8 cellular contexts compared by ENCODE assay signal in the genomic region with DNA sequence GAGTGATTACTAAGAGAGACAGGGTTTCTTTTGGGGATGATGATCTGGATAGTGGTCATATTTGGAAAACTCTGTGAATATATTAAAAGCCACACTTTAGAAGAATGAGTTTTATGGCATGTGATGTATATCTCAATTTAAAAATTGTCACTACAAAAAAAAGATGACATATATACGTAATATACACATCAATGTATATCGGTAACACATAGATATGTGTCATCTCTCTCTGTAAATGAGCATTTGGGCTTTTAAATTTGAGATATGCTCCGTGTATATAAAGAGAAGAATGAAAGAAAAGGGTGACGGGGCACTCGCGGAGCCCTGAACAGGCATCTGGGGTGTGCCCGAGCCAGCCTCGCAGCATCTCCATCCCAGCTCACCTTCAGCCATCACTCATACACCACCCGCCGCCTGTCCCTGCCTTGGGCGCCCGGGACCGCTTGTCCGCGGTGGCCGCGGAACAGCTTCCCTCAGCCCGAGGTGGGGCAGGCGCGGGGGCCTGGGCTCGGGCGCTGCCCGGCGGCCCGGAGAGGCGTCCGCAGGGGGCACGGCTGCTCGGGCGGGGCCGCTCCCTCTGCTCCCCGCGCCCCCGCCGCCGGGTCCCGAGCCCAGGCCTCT. TPM values are rescaled to one million over a fixed set of nuclear protein-coding genes. Genes with fewer than 3 reads are reported as not detected.
DNase-seq lines count a peak whose midpoint lies in the region; ATAC-seq and TF ChIP-seq lines count a peak whose summit lies in the region.

No MANE protein-coding gene starts in this region.

- no peaks in the 10 kb centered on the region for H3K79me1 ChIP-seq in neuronal stem cell (ENCODE audit: low read depth, low read length)

- H3K27me3 ChIP-seq in esophagus muscularis mucosa (no peaks in the 10 kb centered on the region), neuronal stem cell (ENCODE audit: control insufficient read depth in 3 of 3, insufficient read depth in 3 of 3, low read depth in 1 of 3, low read length in 3 of 3) (peaks cover 0 to 69% (median 23%) of the 10 kb centered on the region in 3 experiments)

- H3K14ac ChIP-seq in neuronal stem cell (ENCODE audit: low read length): no peak overlapping the region

- H3K4me1 ChIP-seq in esophagus muscularis mucosa: peaks cover 9 to 25% (median 21%) of the 10 kb centered on the region in 4 donors
- peaks cover 0 to 2% of the 10 kb centered on the region in 2 donors for H3K4me1 ChIP-seq in neuronal stem cell (ENCODE audit: control insufficient read depth in 2 of 2, insufficient read depth in 1 of 2, low read depth in 1 of 2, low read length in 2 of 2)

- H2BK120ac ChIP-seq in neuronal stem cell (ENCODE audit: low read depth, low read length): no peak overlapping the region

- POLR2A ChIA-PET in activated CD8-positive, alpha-beta T cell treated with anti-CD3 and anti-CD28 coated beads, Interleukin-2, amount 10 ng/mL, durations not matched to agents 7 days and 5 days (lab: Charles Lee): interaction anchor here (0.5 kb wide), 1 partner anchor 669 kb away, joined by 3 read pairs; no protein-coding TSS in a partner anchor

- in situ Hi-C loops in KBM-7 (cut with MboI; ENCODE audit: low pct_unique_long_range_greater_than_20kb, low sequenced_read_pairs): no loop called here

- no peak overlapping the region for H3K27ac Mint-ChIP-seq in activated CD8-positive, alpha-beta T cell treated with anti-CD3 and anti-CD28 coated beads, Interleukin-2, amount 10 ng/mL, durations not matched to agents 7 days and 5 days

- peak overlapping the region; percentile 87 for H3K4me2 ChIP-seq in neuronal stem cell (ENCODE audit: insufficient read depth, low read length, poor library complexity, severe bottlenecking)

- H3K4me3 Mint-ChIP-seq in activated CD8-positive, alpha-beta T cell treated with anti-CD3 and anti-CD28 coated beads, Interleukin-2, amount 10 ng/mL, durations not matched to agents 7 days and 5 days: peak overlapping the region; percentile 74

- no peak overlapping the region for H3K23ac ChIP-seq in neuronal stem cell (ENCODE audit: low read depth, low read length, poor library complexity)

- H3K27ac ChIP-seq in C4-2B: peak overlapping the region; percentile 73
- H3K27ac ChIP-seq in esophagus muscularis mucosa (replicated peaks in 1 of 4): peak overlapping the region; percentile 78 to 86 (median 82)
- H3K27ac ChIP-seq in neuronal stem cell (replicated peaks; ENCODE audit: low read length): no peak overlapping the region

- H3K9me3 ChIP-seq in esophagus muscularis mucosa (no peaks in the 10 kb centered on the region), neuronal stem cell (replicated peaks in 1 of 2; ENCODE audit: control insufficient read depth in 2 of 2, insufficient read depth in 1 of 2, low read depth in 1 of 2, low read length in 2 of 2) (no peaks in the 10 kb centered on the region)

- H2BK15ac ChIP-seq in neuronal stem cell (ENCODE audit: low read length): peak overlapping the region; percentile 58

- CTCF ChIA-PET in activated CD8-positive, alpha-beta T cell treated with anti-CD3 and anti-CD28 coated beads, Interleukin-2, amount 10 ng/mL, durations not matched to agents 7 days and 5 days (lab: Charles Lee): interaction anchor here (0.6 to 3.7 kb wide), 6 partner anchors 11 to 576 kb away, joined by 3 to 20 read pairs (median 3); no protein-coding TSS in a partner anchor

- H4K91ac ChIP-seq in neuronal stem cell (ENCODE audit: low read depth, low read length, poor library complexity): no peak overlapping the region

- no peak overlapping the region for H4K8ac ChIP-seq in neuronal stem cell (ENCODE audit: low read depth, low read length)

- no peaks in the 10 kb centered on the region for H3K9me3 Mint-ChIP-seq in activated CD8-positive, alpha-beta T cell treated with anti-CD3 and anti-CD28 coated beads, Interleukin-2, amount 10 ng/mL, durations not matched to agents 7 days and 5 days (ENCODE audit: insufficient read depth)

- H3K4ac ChIP-seq in neuronal stem cell (ENCODE audit: low read length): no peak overlapping the region

- H3K4me3 ChIP-seq in esophagus muscularis mucosa (peak overlapping the region; percentile 88 to 96 (median 90)), neuronal stem cell (ENCODE audit: low read length in 2 of 2) (peak overlapping the region; percentile 60 to 91)

- peaks cover 48% of the 10 kb centered on the region for H3K27me3 Mint-ChIP-seq in activated CD8-positive, alpha-beta T cell treated with anti-CD3 and anti-CD28 coated beads, Interleukin-2, amount 10 ng/mL, durations not matched to agents 7 days and 5 days (ENCODE audit: low read depth)

- 3% methylated on average over 32 of the region's 37 CpGs for WGBS in esophagus muscularis mucosa
- WGBS in neuronal stem cell (ENCODE audit: extremely low coverage in 2 of 2, insufficient read length in 2 of 2, insufficient replicate concordance in 1 of 2), 2 donors: no CpG with 5 or more reads among the region's 37 CpGs

- H3K4me1 Mint-ChIP-seq in activated CD8-positive, alpha-beta T cell treated with anti-CD3 and anti-CD28 coated beads, Interleukin-2, amount 10 ng/mL, durations not matched to agents 7 days and 5 days (ENCODE audit: low read depth): peaks cover 19% of the 10 kb centered on the region

- H3K36me3 ChIP-seq in esophagus muscularis mucosa (no peaks in the 10 kb centered on the region), neuronal stem cell (replicated peaks in 1 of 2; ENCODE audit: control insufficient read depth in 2 of 2, insufficient read depth in 2 of 2, low read length in 2 of 2) (no peaks in the 10 kb centered on the region)

- TF ChIP-seq CTCF in C4-2B (conservative IDR thresholded peaks at IDR 0.05) (no peak), esophagus muscularis mucosa (IDR thresholded peaks at IDR 0.05) (no peak)

- H2BK12ac ChIP-seq in neuronal stem cell (ENCODE audit: low read length): no peak overlapping the region

- H3K18ac ChIP-seq in neuronal stem cell (ENCODE audit: low read length): peak overlapping the region; percentile 48

- TF ChIP-seq EP300 in esophagus muscularis mucosa (IDR thresholded peaks at IDR 0.05): no peak

- H2AFZ ChIP-seq in neuronal stem cell (ENCODE audit: low read length): peak overlapping the region; percentile 100

- no peak for TF ChIP-seq POLR2A in esophagus muscularis mucosa (IDR thresholded peaks at IDR 0.05; ENCODE audit: low read depth)

- DNase-seq in KBM-7: peak; percentile 20
- DNase-seq in activated CD8-positive, alpha-beta T cell treated with anti-CD3 and anti-CD28 coated beads, Interleukin-2, amount 10 ng/mL, durations not matched to agents 7 days and 5 days: peak; percentile 37
- DNase-seq in esophagus muscularis mucosa (ENCODE audit: extremely low spot score): no peak
- DNase-seq in neuronal stem cell (ENCODE audit: low spot score): no peak
- DNase-seq in NCI-H128 (lab: John Stamatoyannopoulos, UW; ENCODE audit: unreplicated experiment): no peak
- no peak for DNase-seq in AML-193 (lab: John Stamatoyannopoulos, UW)

- peak overlapping the region; percentile 81 for H3K9ac ChIP-seq in neuronal stem cell (ENCODE audit: low read depth, low read length, poor library complexity)

- no peak overlapping the region for H2BK5ac ChIP-seq in neuronal stem cell (ENCODE audit: low read length)

- H2AK5ac ChIP-seq in neuronal stem cell (ENCODE audit: low read depth, low read length): no peak overlapping the region

- peak; percentile 36 for ATAC-seq in GM19455 (IDR thresholded peaks at IDR 0.05; ENCODE audit: unreplicated experiment)
- ATAC-seq in activated CD8-positive, alpha-beta T cell treated with anti-CD3 and anti-CD28 coated beads, Interleukin-2, amount 10 ng/mL, durations not matched to agents 7 days and 5 days: peak; percentile 40

- intact Hi-C loops in esophagus muscularis mucosa (cut with DNase I): loop anchor here (10.0 kb wide), 1 partner anchor 97 kb away; no protein-coding TSS in a partner anchor

- no peaks in the 10 kb centered on the region for H3K36me3 Mint-ChIP-seq in activated CD8-positive, alpha-beta T cell treated with anti-CD3 and anti-CD28 coated beads, Interleukin-2, amount 10 ng/mL, durations not matched to agents 7 days and 5 days (ENCODE audit: low read depth)

RNA-seq across cellular contexts. Expression of gene SLC41A2, which starts 0.6 kb away (rescaled TPM):
- 1 to 10 TPM; 2.0 to 2.9 TPM for total RNA-seq in activated CD8-positive, alpha-beta T cell treated with anti-CD3 and anti-CD28 coated beads, Interleukin-2, amount 10 ng/mL, durations not matched to agents 7 days and 5 days
- total RNA-seq in esophagus muscularis mucosa: 10 to 100 TPM; 22.4 to 27.8 (median 23.9) TPM
- polyA plus RNA-seq in neuronal stem cell (2013, experiment 1 of 2): 0.71 TPM
- polyA plus RNA-seq in neuronal stem cell (2013, experiment 2 of 2): 0.80 TPM

RNA-seq across cellular contexts. Expression of gene NOPCHAP1, which starts 28.6 kb away (rescaled TPM):
- 10 to 100 TPM; 15.2 to 16.5 TPM for total RNA-seq in activated CD8-positive, alpha-beta T cell treated with anti-CD3 and anti-CD28 coated beads, Interleukin-2, amount 10 ng/mL, durations not matched to agents 7 days and 5 days
- total RNA-seq in esophagus muscularis mucosa: 1 to 10 TPM; 4.6 to 7.9 (median 5.5) TPM
- 17.8 TPM for polyA plus RNA-seq in neuronal stem cell (2013, experiment 1 of 2)
- polyA plus RNA-seq in neuronal stem cell (2013, experiment 2 of 2): 20.3 TPM

Comparison
In these comparisons a context has a peak if more than half of its experiments do, and no peak if none do; other contexts are left out.
1. DNase-seq: peak in KBM-7 (single experiment) and activated CD8-positive, alpha-beta T cell treated with anti-CD3 and anti-CD28 coated beads, Interleukin-2, amount 10 ng/mL, durations not matched to agents 7 days and 5 days (single experiment); none in esophagus muscularis mucosa (single experiment), neuronal stem cell (single experiment), NCI-H128 (single experiment) and AML-193 (0 of 2).
2. RNA of gene SLC41A2, which starts 0.6 kb away (total RNA-seq): 22.4 to 27.8 TPM in esophagus muscularis mucosa; 2.0 to 2.9 TPM in activated CD8-positive, alpha-beta T cell treated with anti-CD3 and anti-CD28 coated beads, Interleukin-2, amount 10 ng/mL, durations not matched to agents 7 days and 5 days; every median in the first group is over 4 times any median in the second.